In genomic region chr5:125897068-125897467, GRCh38 we compare ENCODE assay signal across 33 cellular contexts.
"Had no signal": no experiment of that assay in that cellular context is flagged by ENCODE, and none has a peak within 500 bp of the region (broad histone marks: within the 10 kb centered on the region; RNA-seq: fewer than 3 reads in every experiment).

No MANE protein-coding gene starts in this region.

- H3K4me1 Mint-ChIP-seq: activated B cell treated with CpG ODN at 0.5 μM for 24 hours; activated CD4-positive, alpha-beta T cell treated with anti-CD3 and anti-CD28 coated beads, Interleukin-2, amount 10 ng/mL, durations not matched to agents 24 days and 14 days; activated naive CD8-positive, alpha-beta T cell treated with anti-CD3 and anti-CD28 coated beads for 36 hours; activated T-helper 17 cell treated with anti-CD3 and anti-CD28 coated beads, Interleukin-2, amount 50 U/mL, for 72 hours; T-cell; T-helper 17 cell had no signal

- H3K27ac Mint-ChIP-seq: activated B cell treated with CpG ODN at 0.5 μM for 24 hours; activated CD4-positive, alpha-beta memory T cell treated with anti-CD3 and anti-CD28 coated beads for 36 hours; activated CD4-positive, alpha-beta T cell treated with anti-CD3 and anti-CD28 coated beads, Interleukin-2, amount 10 ng/mL, durations not matched to agents 24 days and 14 days; activated CD8-positive, alpha-beta T cell treated with anti-CD3 and anti-CD28 coated beads for 36 hours; activated naive CD4-positive, alpha-beta T cell treated with anti-CD3 and anti-CD28 coated beads for 36 hours; activated naive CD4-positive, alpha-beta T cell treated with anti-CD3 and anti-CD28 coated beads, Interleukin-2, amount 50 U/mL, for 72 hours; activated naive CD8-positive, alpha-beta T cell treated with anti-CD3 and anti-CD28 coated beads for 36 hours; activated T-cell treated with anti-CD3 and anti-CD28 coated beads, Interleukin-2, amount 50 U/mL, for 72 hours; activated T-helper 1 cell treated with anti-CD3 and anti-CD28 coated beads, Interleukin-12 subunit alpha, Interleukin-12 subunit beta, Interleukin-2, Interleukin-4 antibody, amounts not matched to agents 30 ng/mL and 10 ng/mL and 1 ng/mL, durations not matched to agents 14 hours and 24 hours and 36 hours; activated T-helper 17 cell treated with anti-CD3 and anti-CD28 coated beads, Interleukin-2, amount 50 U/mL, for 72 hours; T-cell; T-helper 17 cell had no signal

- H3K9me3 ChIP-seq: adrenal gland, body of pancreas, breast epithelium had no signal

- H3K4me1 ChIP-seq: adrenal gland, body of pancreas, breast epithelium had no signal

- H3K4me3 Mint-ChIP-seq: activated B cell treated with CpG ODN at 0.5 μM for 24 hours; activated CD4-positive, alpha-beta memory T cell treated with anti-CD3 and anti-CD28 coated beads for 36 hours; activated CD4-positive, alpha-beta T cell treated with anti-CD3 and anti-CD28 coated beads, Interleukin-2, amount 10 ng/mL, durations not matched to agents 24 days and 14 days; activated CD8-positive, alpha-beta T cell treated with anti-CD3 and anti-CD28 coated beads for 36 hours; activated naive CD4-positive, alpha-beta T cell treated with anti-CD3 and anti-CD28 coated beads for 36 hours; activated naive CD8-positive, alpha-beta T cell treated with anti-CD3 and anti-CD28 coated beads for 36 hours; activated T-cell treated with anti-CD3 and anti-CD28 coated beads, Interleukin-2, amount 50 U/mL, for 4 hours; activated T-cell treated with anti-CD3 and anti-CD28 coated beads, Interleukin-2, amount 50 U/mL, for 72 hours; activated T-helper 1 cell treated with anti-CD3 and anti-CD28 coated beads, Interleukin-12 subunit alpha, Interleukin-12 subunit beta, Interleukin-2, Interleukin-4 antibody, amounts not matched to agents 30 ng/mL and 10 ng/mL and 1 ng/mL, durations not matched to agents 14 hours and 24 hours and 36 hours; activated T-helper 17 cell treated with anti-CD3 and anti-CD28 coated beads, Interleukin-2, amount 50 U/mL, for 72 hours; T-cell; T-helper 17 cell had no signal

- H3K27ac ChIP-seq: adrenal gland, body of pancreas, brain microvascular endothelial cell, breast epithelium, VCaP had no signal

- H3K27me3 ChIP-seq: adrenal gland, body of pancreas, brain microvascular endothelial cell, breast epithelium had no signal

- H3K9me3 Mint-ChIP-seq: activated CD4-positive, alpha-beta T cell treated with anti-CD3 and anti-CD28 coated beads, Interleukin-2, amount 10 ng/mL, durations not matched to agents 24 days and 14 days; activated naive CD8-positive, alpha-beta T cell treated with anti-CD3 and anti-CD28 coated beads for 36 hours had no signal

- H3K36me3 ChIP-seq: adrenal gland, brain microvascular endothelial cell, breast epithelium had no signal

- H3K27me3 Mint-ChIP-seq: activated B cell treated with CpG ODN at 0.5 μM for 24 hours; activated CD4-positive, alpha-beta memory T cell treated with anti-CD3 and anti-CD28 coated beads for 36 hours; activated CD4-positive, alpha-beta T cell treated with anti-CD3 and anti-CD28 coated beads, Interleukin-2, amount 10 ng/mL, durations not matched to agents 24 days and 14 days; activated CD8-positive, alpha-beta T cell treated with anti-CD3 and anti-CD28 coated beads for 36 hours; activated naive CD8-positive, alpha-beta T cell treated with anti-CD3 and anti-CD28 coated beads for 36 hours; activated T-helper 17 cell treated with anti-CD3 and anti-CD28 coated beads, Interleukin-2, amount 50 U/mL, for 72 hours; T-cell; T-helper 17 cell had no signal

- H3K4me3 ChIP-seq: adrenal gland, body of pancreas, breast epithelium had no signal

- DNase-seq: activated B cell treated with CpG ODN at 0.5 μM for 24 hours; activated CD4-positive, alpha-beta memory T cell treated with anti-CD3 and anti-CD28 coated beads for 36 hours; activated CD4-positive, alpha-beta T cell treated with anti-CD3 and anti-CD28 coated beads for 4 hours; activated CD4-positive, alpha-beta T cell treated with anti-CD3 and anti-CD28 coated beads, Interleukin-2, amount 10 ng/mL, durations not matched to agents 24 days and 14 days; activated CD4-positive, alpha-beta T cell treated with anti-CD3 and anti-CD28 coated beads, Interleukin-2, amount 50 U/mL, for 1 hour; activated CD4-positive, alpha-beta T cell treated with anti-CD3 and anti-CD28 coated beads, Interleukin-2, amount 50 U/mL, for 4 hours; activated CD4-positive, CD25-positive, alpha-beta regulatory T cell treated with anti-CD3 and anti-CD28 coated beads, Interleukin-2, amount 50 U/mL, for 72 hours; activated CD8-positive, alpha-beta memory T cell treated with anti-CD3 and anti-CD28 coated beads, Interleukin-2, amount 50 U/mL, for 4 hours; activated CD8-positive, alpha-beta T cell treated with anti-CD3 and anti-CD28 coated beads for 36 hours; activated effector memory CD4-positive, alpha-beta T cell treated with anti-CD3 and anti-CD28 coated beads, Interleukin-2, amount 50 U/mL, for 16 hours; activated gamma-delta T cell treated with Interleukin-2 at 50 U/mL for 16 hours; activated naive CD4-positive, alpha-beta T cell; activated naive CD4-positive, alpha-beta T cell treated with anti-CD3 and anti-CD28 coated beads for 36 hours; activated naive CD4-positive, alpha-beta T cell treated with anti-CD3 and anti-CD28 coated beads, Interleukin-2, amount 50 U/mL, for 16 hours; activated naive CD8-positive, alpha-beta T cell treated with anti-CD3 and anti-CD28 coated beads for 36 hours; activated T-cell treated with anti-CD3 and anti-CD28 coated beads for 4 hours; activated T-cell treated with anti-CD3 and anti-CD28 coated beads, Interleukin-2, amount 50 U/mL, for 1 hour; activated T-cell treated with anti-CD3 and anti-CD28 coated beads, Interleukin-2, amount 50 U/mL, for 4 hours; activated T-cell treated with anti-CD3 and anti-CD28 coated beads, Interleukin-2, amount 50 U/mL, for 72 hours; adrenal gland; amniotic stem cell; aorta; body of pancreas; brain microvascular endothelial cell; central memory CD4-positive, alpha-beta T cell; T-cell; T-helper 17 cell; T1000 had no signal

- H3K36me3 Mint-ChIP-seq: activated CD4-positive, alpha-beta memory T cell treated with anti-CD3 and anti-CD28 coated beads for 36 hours; activated naive CD4-positive, alpha-beta T cell treated with anti-CD3 and anti-CD28 coated beads, Interleukin-2, amount 50 U/mL, for 72 hours; activated naive CD8-positive, alpha-beta T cell treated with anti-CD3 and anti-CD28 coated beads for 36 hours; T-cell had no signal
